17 cellular contexts compared by ENCODE assay signal in genomic region chr3:45712434-45713110, GRCh38. TPM values are rescaled to one million over a fixed set of nuclear protein-coding genes. Genes with fewer than 3 reads are reported as not detected.
A peak's percentile ranks its signal among the peaks of the same experiment; 100 is the strongest.
DNase-seq lines count a peak whose midpoint lies in the region; ATAC-seq and TF ChIP-seq lines count a peak whose summit lies in the region.
"Had no signal": no experiment of that assay in that cellular context is flagged by ENCODE, and none has a peak within 500 bp of the region (broad histone marks: within the 10 kb centered on the region; RNA-seq: fewer than 3 reads in every experiment).

No MANE protein-coding gene starts in this region.

- in situ Hi-C loops in brain microvascular endothelial cell (cut with HindIII; ENCODE audit: low pct_ligation_motif_present, low sequenced_read_pairs) = no loop called here

- intact Hi-C loops in activated CD4-positive, alpha-beta T cell treated with anti-CD3 and anti-CD28 coated beads, Interleukin-2, amount 10 ng/mL, durations not matched to agents 24 days and 14 days (cut with micrococcal nuclease) = no loop called here
- intact Hi-C loops in psoas muscle (cut with DNase I) = no loop called here

- H3K27me3 Mint-ChIP-seq in activated CD4-positive, alpha-beta T cell treated with anti-CD3 and anti-CD28 coated beads, Interleukin-2, amount 10 ng/mL, durations not matched to agents 24 days and 14 days = no peaks in the 10 kb centered on the region
- peaks cover 2% of the 10 kb centered on the region for H3K27me3 Mint-ChIP-seq in GM23338 (ENCODE audit: insufficient read depth, low read depth, poor library complexity)
- H3K27me3 Mint-ChIP-seq: central memory CD8-positive, alpha-beta T cell; effector memory CD8-positive, alpha-beta T cell had no signal

- H3K27me3 ChIP-seq in GM23338 (ENCODE audit: insufficient read depth) (no peaks in the 10 kb centered on the region), brain microvascular endothelial cell (replicated peaks) (no peaks in the 10 kb centered on the region), psoas muscle (ENCODE audit: insufficient read depth in 3 of 3, low read length in 2 of 3) (no peaks in the 10 kb centered on the region)

- H3K4me3 Mint-ChIP-seq in activated CD4-positive, alpha-beta T cell treated with anti-CD3 and anti-CD28 coated beads, Interleukin-2, amount 10 ng/mL, durations not matched to agents 24 days and 14 days = no peak overlapping the region
- no peak overlapping the region for H3K4me3 Mint-ChIP-seq in GM23338
- H3K4me3 Mint-ChIP-seq: central memory CD8-positive, alpha-beta T cell; effector memory CD8-positive, alpha-beta T cell had no signal

- peaks cover 61% of the 10 kb centered on the region for H3K36me3 Mint-ChIP-seq in activated CD4-positive, alpha-beta T cell treated with anti-CD3 and anti-CD28 coated beads, Interleukin-2, amount 10 ng/mL, durations not matched to agents 24 days and 14 days (ENCODE audit: low read depth)
- H3K36me3 Mint-ChIP-seq in GM23338 (ENCODE audit: low read depth) = peaks cover 60% of the 10 kb centered on the region

- H3K27ac ChIP-seq in GM23338 (ENCODE audit: low read depth) (0 out of 2 replicates have a peak overlapping the region, but pooled peaks have one; percentile 33), brain microvascular endothelial cell (peak overlapping the region; percentile 32), psoas muscle (peak overlapping the region; percentile 53)
- H3K27ac ChIP-seq: A549 had no signal

- H2AFZ ChIP-seq in GM23338 = no peak overlapping the region

- peaks cover 19% of the 10 kb centered on the region for H3K4me1 Mint-ChIP-seq in activated CD4-positive, alpha-beta T cell treated with anti-CD3 and anti-CD28 coated beads, Interleukin-2, amount 10 ng/mL, durations not matched to agents 24 days and 14 days
- peaks cover under 1% of the 10 kb centered on the region; the same call in 2 of the 3 replicates for H3K4me1 Mint-ChIP-seq in GM23338

- H3K9me3 ChIP-seq in psoas muscle = no peaks in the 10 kb centered on the region
- H3K9me3 ChIP-seq: A549, HAP-1 had no signal

- DNase-seq in activated CD4-positive, alpha-beta T cell treated with anti-CD3 and anti-CD28 coated beads, Interleukin-2, amount 10 ng/mL, durations not matched to agents 24 days and 14 days = no peak
- no peak for DNase-seq in activated CD4-positive, alpha-beta T cell treated with anti-CD3 and anti-CD28 coated beads, Interleukin-2, amount 50 U/mL, for 48 hours
- DNase-seq in GM23338 (ENCODE audit: low spot score) (no peak), brain microvascular endothelial cell (no peak), psoas muscle (no peak), foreskin melanocyte (no peak), activated gamma-delta T cell (lab: John Stamatoyannopoulos, UW) (no peak)
- DNase-seq: activated CD4-positive, alpha-beta T cell treated with anti-CD3 and anti-CD28 coated beads for 4 hours; activated T-cell treated with anti-CD3 and anti-CD28 coated beads, Interleukin-2, amount 50 U/mL, for 1 hour; effector memory CD8-positive, alpha-beta T cell; hippocampal formation; NCI-H1694 treated with DMSO at 0.1 percent for 48 hours; stimulated activated naive CD4-positive, alpha-beta T cell had no signal

- H4K20me1 ChIP-seq in GM23338 (replicated peaks; ENCODE audit: insufficient read depth) = no peaks in the 10 kb centered on the region

- H3K9me3 Mint-ChIP-seq in activated CD4-positive, alpha-beta T cell treated with anti-CD3 and anti-CD28 coated beads, Interleukin-2, amount 10 ng/mL, durations not matched to agents 24 days and 14 days = no peaks in the 10 kb centered on the region
- H3K9me3 Mint-ChIP-seq in GM23338 = no peaks in the 10 kb centered on the region
- H3K9me3 Mint-ChIP-seq: central memory CD8-positive, alpha-beta T cell; effector memory CD8-positive, alpha-beta T cell had no signal

- no peak for ATAC-seq in GM23338
- ATAC-seq in psoas muscle = peak; percentile 83 to 94 (median 92)
- no peak for ATAC-seq in GM18511 (IDR thresholded peaks at IDR 0.05; ENCODE audit: unreplicated experiment)
- ATAC-seq: A549; effector memory CD8-positive, alpha-beta T cell had no signal

- H3K27ac Mint-ChIP-seq in activated CD4-positive, alpha-beta T cell treated with anti-CD3 and anti-CD28 coated beads, Interleukin-2, amount 10 ng/mL, durations not matched to agents 24 days and 14 days = peak overlapping the region; percentile 6
- H3K27ac Mint-ChIP-seq in GM23338 = peak overlapping the region; percentile 12

- H3K4me3 ChIP-seq in GM23338 (no peak overlapping the region), brain microvascular endothelial cell (ENCODE audit: low read depth, low read length) (no peak overlapping the region), psoas muscle (no peak overlapping the region)
- H3K4me3 ChIP-seq: A549, HAP-1 had no signal

- peaks cover 23% of the 10 kb centered on the region for H3K36me3 ChIP-seq in GM23338 (ENCODE audit: insufficient read depth)
- H3K36me3 ChIP-seq in brain microvascular endothelial cell (replicated peaks) = peaks cover 28% of the 10 kb centered on the region
- H3K36me3 ChIP-seq in psoas muscle (ENCODE audit: insufficient read depth in 1 of 2, low read depth in 1 of 2) = peaks cover 2 to 82% of the 10 kb centered on the region in 2 donors

- no peak overlapping the region for H3K4me2 ChIP-seq in GM23338
- H3K4me2 ChIP-seq: A549 had no signal

- no peaks in the 10 kb centered on the region for H3K79me2 ChIP-seq in GM23338 (replicated peaks; ENCODE audit: insufficient read depth)

- TF ChIP-seq CTCF in GM23338 (conservative IDR thresholded peaks at IDR 0.05; ENCODE audit: low read depth in 2 of 2) (no peak), brain microvascular endothelial cell (IDR thresholded peaks at IDR 0.05; ENCODE audit: low read depth, low read length, missing control alignments) (no peak), psoas muscle (IDR thresholded peaks at IDR 0.05) (no peak)

- no peaks in the 10 kb centered on the region for H3K9me2 ChIP-seq in GM23338 (ENCODE audit: insufficient read depth)

- no peaks in the 10 kb centered on the region; the same call in 1 of the 2 replicates for H3F3A ChIP-seq in GM23338 (replicated peaks; ENCODE audit: low read depth)

- H3K4me1 ChIP-seq in GM23338 (ENCODE audit: insufficient read depth) (no peaks in the 10 kb centered on the region), psoas muscle (peaks cover 5% of the 10 kb centered on the region)
- H3K4me1 ChIP-seq: A549 had no signal

- whole genome bisulfite sequencing in psoas muscle, 3 donors = 67 to 86% (median 75%) methylated on average over 7 of the region's 7 CpGs

RNA-seq across cellular contexts. Expression of gene SACM1L, which starts 23.4 kb away (rescaled TPM):
- 88.0 and 91.7 TPM in 2 replicates for total RNA-seq in activated CD4-positive, alpha-beta T cell treated with anti-CD3 and anti-CD28 coated beads, Interleukin-2, amount 10 ng/mL, durations not matched to agents 24 days and 14 days
- total RNA-seq in GM23338 (2014; rRNA removed; shearing (Covaris generic)) = 97.2 and 97.8 TPM in 2 replicates
- polyA plus RNA-seq in GM23338 (2016; fragmentation: Nextera tagmentation; extraction: Ambion mirVana) (43.2 and 43.5 TPM in 2 replicates), psoas muscle (10 to 100 TPM in 2 of 3 donors, 1 to 10 TPM in 1; 7.5 to 14.2 (median 13.3) TPM)
- 10 to 100 TPM; 13.1 to 18.1 (median 14.5) TPM for total RNA-seq in psoas muscle

Comparison
In these comparisons a context has a peak if more than half of its experiments do, and no peak if none do; other contexts are left out.
1. ATAC-seq: peak in psoas muscle (4 of 4); none in GM23338 (single experiment) and GM18511 (single experiment).
2. Peak in every context shown above with its lines, with median percentiles within 50 percentile points of each other: H3K27ac ChIP-seq.